9 cellular contexts compared by ENCODE assay signal in genomic region chr1:65459397-65459768, GRCh38. TPM values are rescaled to one million over a fixed set of nuclear protein-coding genes. Genes with fewer than 3 reads are reported as not detected.
DNase-seq lines count a peak whose midpoint lies in the region; ATAC-seq and TF ChIP-seq lines count a peak whose summit lies in the region.
"Had no signal": no experiment of that assay in that cellular context is flagged by ENCODE, and none has a peak within 500 bp of the region (broad histone marks: within the 10 kb centered on the region; RNA-seq: fewer than 3 reads in every experiment).

No MANE protein-coding gene starts in this region.

- peaks cover 13% of the 10 kb centered on the region for H3K9me3 Mint-ChIP-seq in activated T-helper 17 cell treated with anti-CD3 and anti-CD28 coated beads, Interleukin-2, amount 50 U/mL, for 72 hours

- H3K9me3 ChIP-seq in right lobe of liver (no peaks in the 10 kb centered on the region), spleen (peaks cover 0 to 18% (median 3%) of the 10 kb centered on the region in 8 donors)

- ATAC-seq in GM21723 (IDR thresholded peaks at IDR 0.05; ENCODE audit: unreplicated experiment) (peak; percentile 78), right lobe of liver (peak; percentile 76 to 85 (median 83))
- peak; percentile 32 for ATAC-seq in activated T-helper 17 cell treated with anti-CD3 and anti-CD28 coated beads, Interleukin-2, amount 50 U/mL, for 72 hours (replicated peaks)

- DNase-seq in NCI-H2227 (lab: John Stamatoyannopoulos, UW; ENCODE audit: unreplicated experiment) (peak; percentile 13), NCI-H2227 treated with DMSO at 0.1 percent for 48 hours (lab: John Stamatoyannopoulos, UW) (no peak), LNCaP clone FGC (ENCODE audit: low read depth) (no peak), right lobe of liver (no peak), spleen (no peak)
- DNase-seq in activated CD8-positive, alpha-beta memory T cell treated with anti-CD3 and anti-CD28 coated beads for 24 hours: no peak

- no peaks in the 10 kb centered on the region for H3K27me3 Mint-ChIP-seq in activated T-helper 17 cell treated with anti-CD3 and anti-CD28 coated beads, Interleukin-2, amount 50 U/mL, for 72 hours
- H3K27me3 Mint-ChIP-seq: CD4-positive, alpha-beta memory T cell had no signal

- no peaks in the 10 kb centered on the region for H3K27me3 ChIP-seq in right lobe of liver
- no peaks in the 10 kb centered on the region for H3K27me3 ChIP-seq in spleen (replicated peaks in 1 of 7)

- H3K27ac ChIP-seq in right lobe of liver (no peak overlapping the region), spleen (no peak overlapping the region)

- H3K36me3 Mint-ChIP-seq in activated T-helper 17 cell treated with anti-CD3 and anti-CD28 coated beads, Interleukin-2, amount 50 U/mL, for 72 hours (ENCODE audit: low read depth): no peaks in the 10 kb centered on the region

- H3K4me1 ChIP-seq in right lobe of liver (peaks cover 0 to 10% (median 0%) of the 10 kb centered on the region in 4 donors), spleen (no peaks in the 10 kb centered on the region)

- TF ChIP-seq CTCF in LNCaP clone FGC (IDR thresholded peaks at IDR 0.05; ENCODE audit: control insufficient read depth, extremely low read depth, insufficient read depth) (peak; percentile 68), right lobe of liver (IDR thresholded peaks at IDR 0.05) (peak; percentile 44 to 55 (median 48)), spleen (IDR thresholded peaks at IDR 0.05 in 8 of 11, conservative IDR thresholded peaks at IDR 0.05 in 3 of 11) (peak in 2 of 11 experiments; percentile 20 to 34)

- H3K27ac Mint-ChIP-seq in activated T-helper 17 cell treated with anti-CD3 and anti-CD28 coated beads, Interleukin-2, amount 50 U/mL, for 72 hours: no peak overlapping the region

- H3K4me3 ChIP-seq in LNCaP clone FGC (ENCODE audit: low read depth, low read length) (no peak overlapping the region), right lobe of liver (no peak overlapping the region), spleen (no peak overlapping the region)

- H3K36me3 ChIP-seq in right lobe of liver (no peaks in the 10 kb centered on the region), spleen (no peaks in the 10 kb centered on the region)

- intact Hi-C loops in right lobe of liver (cut with DNase I): no loop called here
- intact Hi-C loops in spleen (cut with DNase I; ENCODE audit: low total_unique reads): no loop called here

- whole genome bisulfite sequencing in right lobe of liver (ENCODE audit: insufficient coverage, low coverage, low lambda C conversion rate, missing lambda C conversion rate): 83% methylated on average over 1 of the region's 1 CpG
- 80 to 93% (median 81%) methylated on average over 1 of the region's 1 CpG for WGBS in spleen, 5 donors

- no peak overlapping the region for H3K4me3 Mint-ChIP-seq in activated T-helper 17 cell treated with anti-CD3 and anti-CD28 coated beads, Interleukin-2, amount 50 U/mL, for 72 hours
- H3K4me3 Mint-ChIP-seq: CD4-positive, alpha-beta memory T cell had no signal

- TF ChIP-seq POLR2A in right lobe of liver (IDR thresholded peaks at IDR 0.05) (no peak), spleen (IDR thresholded peaks at IDR 0.05) (no peak)

- H3K4me1 Mint-ChIP-seq in activated T-helper 17 cell treated with anti-CD3 and anti-CD28 coated beads, Interleukin-2, amount 50 U/mL, for 72 hours: peaks cover 15% of the 10 kb centered on the region

RNA-seq across cellular contexts. Expression of gene LEPR, which starts 38.9 kb away (rescaled TPM):
- 1 to 10 TPM; 4.6 to 9.2 TPM for total RNA-seq in activated T-helper 17 cell treated with anti-CD3 and anti-CD28 coated beads, Interleukin-2, amount 50 U/mL, for 72 hours
- total RNA-seq in right lobe of liver: 100 to 1,000 TPM in 2 of 6 experiments, 10 to 100 TPM in 4; 26.8 to 264 (median 57.1) TPM
- 1 to 10 TPM; 2.8 to 9.3 (median 5.6) TPM for total RNA-seq in spleen
- 1 to 10 TPM in 1 of 3 donors, under 1 TPM in 2; 0.90 to 1.1 (median 1.00) TPM for polyA plus RNA-seq in spleen

RNA-seq across cellular contexts. Expression of gene LEPROT, which starts 38.9 kb away (rescaled TPM):
- total RNA-seq in activated T-helper 17 cell treated with anti-CD3 and anti-CD28 coated beads, Interleukin-2, amount 50 U/mL, for 72 hours: 10 to 100 TPM; 29.6 to 33.4 TPM
- total RNA-seq in right lobe of liver (10 to 100 TPM; 26.6 to 50.2 (median 37.5) TPM), spleen (100 to 1,000 TPM in 1 of 7 donors, 10 to 100 TPM in 6; 56.6 to 104 (median 78.7) TPM)
- 10 to 100 TPM; 12.5 to 25.4 (median 16.5) TPM for polyA plus RNA-seq in spleen

Comparison
In these comparisons a context has a peak if more than half of its experiments do, and no peak if none do; other contexts are left out.
1. ATAC-seq: peak in every context shown above with its lines; median percentile 83 in right lobe of liver; 78 in GM21723; 32 in activated T-helper 17 cell treated with anti-CD3 and anti-CD28 coated beads, Interleukin-2, amount 50 U/mL, for 72 hours.